In the genomic region with DNA sequence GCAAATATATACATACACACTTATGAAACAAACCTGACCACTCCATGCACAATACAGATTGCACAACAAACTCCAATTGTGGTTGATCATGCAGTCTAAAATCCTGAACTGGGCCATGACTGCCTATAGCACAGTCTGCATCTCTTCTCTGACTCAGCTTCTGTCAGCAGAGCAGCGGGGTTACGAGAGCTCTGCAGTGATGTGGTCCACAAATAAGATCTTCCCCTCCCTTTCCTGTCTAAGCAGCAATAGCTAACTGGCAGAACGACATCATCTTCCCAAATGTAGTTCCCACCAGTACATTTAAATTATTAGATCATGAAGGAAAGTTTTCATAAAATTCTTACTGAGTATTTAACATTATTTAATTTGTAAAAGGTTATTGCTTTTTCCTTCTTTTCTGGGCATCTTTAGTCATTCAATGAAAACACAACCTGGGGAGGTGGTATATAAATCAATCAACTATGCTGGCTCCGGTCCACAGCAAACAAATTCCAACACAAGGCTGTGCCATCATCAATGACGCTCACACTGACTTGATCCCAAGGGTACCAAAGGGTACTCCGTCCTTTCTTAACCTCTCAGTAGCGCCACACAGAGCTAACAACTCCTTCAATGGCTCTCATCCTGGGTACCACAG, we compare ENCODE assay signal across 1 cellular context.
TF ChIP-seq lines count a peak whose summit lies in the region.

No MANE protein-coding gene starts in this region.

TF ChIP-seq in HEK293, 187 proteins besides CTCF, POLR2A, EP300 and RAD21 (continued from another document and continues in another):
- TF ChIP-seq ZNF518A (tag by site-specific recombination; conservative IDR thresholded peaks at IDR 0.05; ENCODE audit: low read depth) (no peak), ZNF16 (tag by site-specific recombination; IDR thresholded peaks at IDR 0.05; ENCODE audit: low read depth) (no peak), ZBTB21 (tag by site-specific recombination; IDR thresholded peaks at IDR 0.05) (peak; percentile 72), ZNF394 (tag by site-specific recombination; IDR thresholded peaks at IDR 0.05; ENCODE audit: borderline replicate concordance) (peak; percentile 26; the same call in 1 of the 2 replicates), ZNF132 (tag by site-specific recombination; IDR thresholded peaks at IDR 0.05; ENCODE audit: borderline replicate concordance) (no peak), IKZF3 (tag by site-specific recombination; IDR thresholded peaks at IDR 0.05) (0 out of 2 replicates have a peak, but pooled peaks have one; percentile 50), ZBTB44 (tag by site-specific recombination; IDR thresholded peaks at IDR 0.05) (no peak), KLF10 (tag by site-specific recombination; IDR thresholded peaks at IDR 0.05) (0 out of 2 replicates have a peak, but pooled peaks have one; percentile 39), HOXC10 (CRISPR knock-in tag; IDR thresholded peaks at IDR 0.05) (no peak), SP3 (tag by site-specific recombination; IDR thresholded peaks at IDR 0.05) (0 out of 2 replicates have a peak, but pooled peaks have one; percentile 12), ZNF501 (tag by site-specific recombination; IDR thresholded peaks at IDR 0.05) (no peak), ZNF121 (tag by site-specific recombination; IDR thresholded peaks at IDR 0.05) (no peak), BCL11B (tag by site-specific recombination; IDR thresholded peaks at IDR 0.05; ENCODE audit: low read depth) (no peak), ZSCAN30 (tag by site-specific recombination; IDR thresholded peaks at IDR 0.05) (no peak), ZNF114 (tag by site-specific recombination; IDR thresholded peaks at IDR 0.05) (no peak), ZNF777 (tag by site-specific recombination; IDR thresholded peaks at IDR 0.05; ENCODE audit: borderline replicate concordance) (no peak), HIC1 (tag by site-specific recombination; IDR thresholded peaks at IDR 0.05) (no peak), ZNF184 (tag by site-specific recombination; IDR thresholded peaks at IDR 0.05) (no peak; the same call in 1 of the 2 replicates), ZNF19 (tag by site-specific recombination; IDR thresholded peaks at IDR 0.05; ENCODE audit: low read depth) (no peak), ZNF785 (tag by site-specific recombination; IDR thresholded peaks at IDR 0.05) (no peak), SALL2 (tag by site-specific recombination; IDR thresholded peaks at IDR 0.05; ENCODE audit: borderline replicate concordance) (no peak), ZNF280C (tag by site-specific recombination; IDR thresholded peaks at IDR 0.05) (no peak), ZNF585B (tag by site-specific recombination; IDR thresholded peaks at IDR 0.05) (no peak), YY2 (tag by site-specific recombination; IDR thresholded peaks at IDR 0.05) (no peak), ZNF324 (tag by site-specific recombination; IDR thresholded peaks at IDR 0.05) (no peak), BCL6B (tag by site-specific recombination; IDR thresholded peaks at IDR 0.05) (no peak), ZNF398 (tag by site-specific recombination; IDR thresholded peaks at IDR 0.05) (no peak), EGR2 (tag by site-specific recombination; IDR thresholded peaks at IDR 0.05; ENCODE audit: low read depth) (no peak), OSR2 (tag by site-specific recombination; IDR thresholded peaks at IDR 0.05) (peak; percentile 28; the same call in 1 of the 2 replicates), ZNF24 (tag by site-specific recombination; IDR thresholded peaks at IDR 0.05) (no peak), ZNF529 (tag by site-specific recombination; IDR thresholded peaks at IDR 0.05; ENCODE audit: insufficient replicate concordance) (no peak), ZBTB17 (tag by site-specific recombination; IDR thresholded peaks at IDR 0.05) (peak; percentile 91), ZBTB26 (tag by site-specific recombination; optimal IDR thresholded peaks at IDR 0.05) (no peak), KLF1 (tag by site-specific recombination; IDR thresholded peaks at IDR 0.05) (no peak), ZNF248 (tag by site-specific recombination; IDR thresholded peaks at IDR 0.05) (no peak), KLF9 (tag by site-specific recombination; IDR thresholded peaks at IDR 0.05; ENCODE audit: low read depth) (no peak)
- TF ChIP-seq, protein P1, sequence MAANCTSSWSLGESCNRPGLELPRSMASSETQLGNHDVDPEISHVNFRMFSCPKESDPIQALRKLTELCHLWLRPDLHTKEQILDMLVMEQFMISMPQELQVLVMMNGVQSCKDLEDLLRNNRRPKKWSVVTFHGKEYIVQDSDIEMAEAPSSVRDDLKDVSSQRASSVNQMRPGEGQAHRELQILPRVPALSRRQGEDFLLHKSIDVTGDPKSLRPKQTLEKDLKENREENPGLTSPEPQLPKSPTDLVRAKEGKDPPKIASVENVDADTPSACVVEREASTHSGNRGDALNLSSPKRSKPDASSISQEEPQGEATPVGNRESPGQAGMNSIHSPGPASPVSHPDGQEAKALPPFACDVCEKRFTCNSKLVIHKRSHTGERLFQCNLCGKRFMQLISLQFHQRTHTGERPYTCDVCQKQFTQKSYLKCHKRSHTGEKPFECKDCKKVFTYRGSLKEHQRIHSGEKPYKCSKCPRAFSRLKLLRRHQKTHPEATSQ (tag by site-specific recombination; IDR thresholded peaks at IDR 0.05), result no peak
- TF ChIP-seq, protein P2, sequence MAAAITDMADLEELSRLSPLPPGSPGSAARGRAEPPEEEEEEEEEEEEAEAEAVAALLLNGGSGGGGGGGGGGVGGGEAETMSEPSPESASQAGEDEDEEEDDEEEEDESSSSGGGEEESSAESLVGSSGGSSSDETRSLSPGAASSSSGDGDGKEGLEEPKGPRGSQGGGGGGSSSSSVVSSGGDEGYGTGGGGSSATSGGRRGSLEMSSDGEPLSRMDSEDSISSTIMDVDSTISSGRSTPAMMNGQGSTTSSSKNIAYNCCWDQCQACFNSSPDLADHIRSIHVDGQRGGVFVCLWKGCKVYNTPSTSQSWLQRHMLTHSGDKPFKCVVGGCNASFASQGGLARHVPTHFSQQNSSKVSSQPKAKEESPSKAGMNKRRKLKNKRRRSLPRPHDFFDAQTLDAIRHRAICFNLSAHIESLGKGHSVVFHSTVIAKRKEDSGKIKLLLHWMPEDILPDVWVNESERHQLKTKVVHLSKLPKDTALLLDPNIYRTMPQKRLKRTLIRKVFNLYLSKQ (tag by site-specific recombination; IDR thresholded peaks at IDR 0.05; ENCODE audit: borderline replicate concordance), result no peak
